In genomic region chr15:93321881-93322282, GRCh38 we compare ENCODE assay signal across 15 cellular contexts.
DNase-seq lines count a peak whose midpoint lies in the region.
"Had no signal": no experiment of that assay in that cellular context is flagged by ENCODE, and none has a peak within 500 bp of the region (broad histone marks: within the 10 kb centered on the region; RNA-seq: fewer than 3 reads in every experiment).

No MANE protein-coding gene starts in this region.

- no peak overlapping the region for H3K27ac ChIP-seq in substantia nigra (ENCODE audit: low read depth, low read length, poor library complexity, severe bottlenecking)

- DNase-seq in HK-2 (ENCODE audit: unreplicated experiment) (peak; percentile 20), astrocyte of the hippocampus (ENCODE audit: low read depth, low spot score) (peak; percentile 96), kidney glomerular epithelial cell (lab: John Stamatoyannopoulos, UW) (peak; percentile 28), renal cortical epithelial cell (ENCODE audit: low read depth) (peak; percentile 42), SHP77 (lab: John Stamatoyannopoulos, UW) (no peak), substantia nigra (lab: John Stamatoyannopoulos, UW) (no peak), NOMO-1 treated with dmso at 0.1 percent for 144 hours (lab: John Stamatoyannopoulos, UW; ENCODE audit: unreplicated experiment) (no peak)
- no peak for DNase-seq in stimulated activated naive CD4-positive, alpha-beta T cell (lab: John Stamatoyannopoulos, UW)
- DNase-seq: activated CD4-positive, alpha-beta memory T cell treated with anti-CD3 and anti-CD28 coated beads for 36 hours; amniotic stem cell; cortex of kidney; DMS53; GOT3; MV-4-11; stimulated activated CD4-positive, alpha-beta T cell treated with anti-CD3 and anti-CD28 coated beads, Interleukin-4, amount 100 ng/mL, for 24 hours had no signal

Comparison
In these comparisons a context has a peak if more than half of its experiments do, and no peak if none do; other contexts are left out.
1. DNase-seq: peak in HK-2 (single experiment), astrocyte of the hippocampus (single experiment), kidney glomerular epithelial cell (single experiment) and renal cortical epithelial cell (single experiment); none in SHP77 (0 of 2), substantia nigra (0 of 49), stimulated activated naive CD4-positive, alpha-beta T cell (0 of 6) and NOMO-1 treated with dmso at 0.1 percent for 144 hours (single experiment).